Comparison of ENCODE assay signal across 1 cellular context in the genomic region with DNA sequence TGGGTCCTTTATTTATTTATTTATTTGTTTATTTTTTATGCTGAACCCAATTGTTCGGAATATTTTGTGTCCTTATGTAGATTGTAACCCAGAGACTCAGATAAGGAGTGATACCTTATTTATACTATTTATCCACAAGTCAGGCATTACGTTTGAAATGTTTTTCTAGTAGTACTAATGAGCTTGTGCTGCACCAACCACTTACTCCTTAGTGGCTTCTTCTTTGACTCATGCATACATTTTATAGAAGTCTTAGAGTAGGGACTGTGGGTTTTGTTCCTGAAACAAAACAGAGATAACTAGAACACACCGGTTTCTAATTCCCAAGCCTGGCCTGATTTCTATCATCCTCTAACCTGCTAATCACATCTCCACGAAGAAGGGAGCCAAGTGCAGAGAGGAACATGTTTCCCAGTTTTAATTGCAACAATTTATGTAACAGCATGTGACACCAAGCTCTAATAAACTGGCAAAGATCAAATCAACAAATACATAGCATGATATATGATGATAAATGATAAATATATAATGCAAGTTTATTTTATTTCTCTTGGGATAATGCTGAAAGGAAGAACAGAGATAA.
TF ChIP-seq lines count a peak whose summit lies in the region.

No MANE protein-coding gene starts in this region.

TF ChIP-seq in HEK293, 187 proteins besides CTCF, POLR2A, EP300 and RAD21 (continued from another document):
- TF ChIP-seq, protein P1, sequence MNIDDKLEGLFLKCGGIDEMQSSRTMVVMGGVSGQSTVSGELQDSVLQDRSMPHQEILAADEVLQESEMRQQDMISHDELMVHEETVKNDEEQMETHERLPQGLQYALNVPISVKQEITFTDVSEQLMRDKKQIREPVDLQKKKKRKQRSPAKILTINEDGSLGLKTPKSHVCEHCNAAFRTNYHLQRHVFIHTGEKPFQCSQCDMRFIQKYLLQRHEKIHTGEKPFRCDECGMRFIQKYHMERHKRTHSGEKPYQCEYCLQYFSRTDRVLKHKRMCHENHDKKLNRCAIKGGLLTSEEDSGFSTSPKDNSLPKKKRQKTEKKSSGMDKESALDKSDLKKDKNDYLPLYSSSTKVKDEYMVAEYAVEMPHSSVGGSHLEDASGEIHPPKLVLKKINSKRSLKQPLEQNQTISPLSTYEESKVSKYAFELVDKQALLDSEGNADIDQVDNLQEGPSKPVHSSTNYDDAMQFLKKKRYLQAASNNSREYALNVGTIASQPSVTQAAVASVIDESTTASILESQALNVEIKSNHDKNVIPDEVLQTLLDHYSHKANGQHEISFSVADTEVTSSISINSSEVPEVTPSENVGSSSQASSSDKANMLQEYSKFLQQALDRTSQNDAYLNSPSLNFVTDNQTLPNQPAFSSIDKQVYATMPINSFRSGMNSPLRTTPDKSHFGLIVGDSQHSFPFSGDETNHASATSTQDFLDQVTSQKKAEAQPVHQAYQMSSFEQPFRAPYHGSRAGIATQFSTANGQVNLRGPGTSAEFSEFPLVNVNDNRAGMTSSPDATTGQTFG (tag by site-specific recombination; IDR thresholded peaks at IDR 0.05; ENCODE audit: borderline replicate concordance), result no peak
- TF ChIP-seq OSR2 (tag by site-specific recombination; IDR thresholded peaks at IDR 0.05) (no peak), ZNF140 (tag by site-specific recombination; IDR thresholded peaks at IDR 0.05) (no peak), ZNF600 (tag by site-specific recombination; IDR thresholded peaks at IDR 0.05) (peak; percentile 50; the same call in 1 of the 2 replicates), ZNF549 (tag by site-specific recombination; IDR thresholded peaks at IDR 0.05) (no peak), ZNF548 (tag by site-specific recombination; IDR thresholded peaks at IDR 0.05) (no peak), ZNF335 (tag by site-specific recombination; conservative IDR thresholded peaks at IDR 0.05) (0 out of 2 replicates have a peak, but pooled peaks have one; percentile 27), ZNF785 (tag by site-specific recombination; IDR thresholded peaks at IDR 0.05) (no peak)
